In genomic region chr17:38798614-38799500, GRCh38 we compare ENCODE assay signal across 1 cellular context.
TF ChIP-seq lines count a peak whose summit lies in the region.

No MANE protein-coding gene starts in this region.

TF ChIP-seq in HepG2, 621 proteins besides CTCF, POLR2A, EP300 and RAD21 (continues in another document):
- TF ChIP-seq ZNF441 (CRISPR knock-in tag; IDR thresholded peaks at IDR 0.05; ENCODE audit: borderline replicate concordance) (peak; percentile 76; the same call in 1 of the 2 replicates), ZNF431 (CRISPR knock-in tag; IDR thresholded peaks at IDR 0.05; ENCODE audit: borderline replicate concordance, low read depth) (peak; percentile 65), NCOA2 (CRISPR knock-in tag; IDR thresholded peaks at IDR 0.05) (0 out of 2 replicates have a peak, but pooled peaks have one; percentile 4), ZNF780A (CRISPR knock-in tag; IDR thresholded peaks at IDR 0.05) (no peak), CHCHD3 (CRISPR knock-in tag; IDR thresholded peaks at IDR 0.05) (0 out of 2 replicates have a peak, but pooled peaks have one; percentile 84), ZNF614 (CRISPR knock-in tag; IDR thresholded peaks at IDR 0.05; ENCODE audit: borderline replicate concordance) (0 out of 2 replicates have a peak, but pooled peaks have one; percentile 77), GABPB1 (CRISPR knock-in tag; IDR thresholded peaks at IDR 0.05) (peak; percentile 62; the same call in 1 of the 2 replicates), ZNF563 (CRISPR knock-in tag; IDR thresholded peaks at IDR 0.05) (no peak), ZNF282 (IDR thresholded peaks at IDR 0.05; ENCODE audit: partially characterized antibody) (no peak), DZIP1 (CRISPR knock-in tag; IDR thresholded peaks at IDR 0.05) (peak; percentile 35; the same call in 1 of the 2 replicates), NR2F6 (IDR thresholded peaks at IDR 0.05) (no peak), NR2F6 (CRISPR knock-in tag; IDR thresholded peaks at IDR 0.05) (peak; percentile 30; the same call in 1 of the 2 replicates), ZNF333 (CRISPR knock-in tag; IDR thresholded peaks at IDR 0.05; ENCODE audit: borderline replicate concordance) (peak; percentile 85), ZSCAN25 (CRISPR knock-in tag; IDR thresholded peaks at IDR 0.05) (peak; percentile 58; the same call in 1 of the 2 replicates), ZNF280B (CRISPR knock-in tag; IDR thresholded peaks at IDR 0.05; ENCODE audit: borderline replicate concordance) (peak; percentile 93; the same call in 1 of the 2 replicates), SALL2 (CRISPR knock-in tag; IDR thresholded peaks at IDR 0.05) (no peak), KDM4B (CRISPR knock-in tag; IDR thresholded peaks at IDR 0.05) (peak; percentile 20; the same call in 1 of the 2 replicates), ATF1 (CRISPR knock-in tag; IDR thresholded peaks at IDR 0.05) (no peak), HDAC2 (CRISPR knock-in tag; IDR thresholded peaks at IDR 0.05) (peak; percentile 16; the same call in 1 of the 2 replicates), MXI1 (IDR thresholded peaks at IDR 0.05; ENCODE audit: borderline replicate concordance, low read depth, low read length) (peak; percentile 52; the same call in 1 of the 3 replicates), ZNF605 (CRISPR knock-in tag; IDR thresholded peaks at IDR 0.05) (0 out of 2 replicates have a peak, but pooled peaks have one; percentile 35), CBFB (CRISPR knock-in tag; IDR thresholded peaks at IDR 0.05) (peak; percentile 54; the same call in 1 of the 2 replicates), ZNF556 (CRISPR knock-in tag; IDR thresholded peaks at IDR 0.05; ENCODE audit: borderline replicate concordance) (no peak), DNMT3B (CRISPR knock-in tag; conservative IDR thresholded peaks at IDR 0.05) (0 out of 2 replicates have a peak, but pooled peaks have one; percentile 42), FOXJ3 (CRISPR knock-in tag; IDR thresholded peaks at IDR 0.05; ENCODE audit: borderline replicate concordance) (no peak), ZFYVE20 (CRISPR knock-in tag; IDR thresholded peaks at IDR 0.05; ENCODE audit: borderline replicate concordance, low read depth) (peak; percentile 73; the same call in 1 of the 2 replicates), ZBTB40 (IDR thresholded peaks at IDR 0.05) (no peak), ZBTB40 (CRISPR knock-in tag; IDR thresholded peaks at IDR 0.05) (peak; percentile 56; the same call in 1 of the 2 replicates), ZXDC (CRISPR knock-in tag; IDR thresholded peaks at IDR 0.05) (peak; percentile 30; the same call in 1 of the 2 replicates), ZNF580 (CRISPR knock-in tag; IDR thresholded peaks at IDR 0.05; ENCODE audit: borderline replicate concordance, low read depth) (peak; percentile 66; the same call in 1 of the 2 replicates), KLF9 (CRISPR knock-in tag; IDR thresholded peaks at IDR 0.05; ENCODE audit: low read depth) (no peak)
- TF ChIP-seq, protein P1, sequence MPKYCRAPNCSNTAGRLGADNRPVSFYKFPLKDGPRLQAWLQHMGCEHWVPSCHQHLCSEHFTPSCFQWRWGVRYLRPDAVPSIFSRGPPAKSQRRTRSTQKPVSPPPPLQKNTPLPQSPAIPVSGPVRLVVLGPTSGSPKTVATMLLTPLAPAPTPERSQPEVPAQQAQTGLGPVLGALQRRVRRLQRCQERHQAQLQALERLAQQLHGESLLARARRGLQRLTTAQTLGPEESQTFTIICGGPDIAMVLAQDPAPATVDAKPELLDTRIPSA (CRISPR knock-in tag; IDR thresholded peaks at IDR 0.05; ENCODE audit: borderline replicate concordance) = peak; percentile 76; the same call in 1 of the 2 replicates
- TF ChIP-seq, protein P2, sequence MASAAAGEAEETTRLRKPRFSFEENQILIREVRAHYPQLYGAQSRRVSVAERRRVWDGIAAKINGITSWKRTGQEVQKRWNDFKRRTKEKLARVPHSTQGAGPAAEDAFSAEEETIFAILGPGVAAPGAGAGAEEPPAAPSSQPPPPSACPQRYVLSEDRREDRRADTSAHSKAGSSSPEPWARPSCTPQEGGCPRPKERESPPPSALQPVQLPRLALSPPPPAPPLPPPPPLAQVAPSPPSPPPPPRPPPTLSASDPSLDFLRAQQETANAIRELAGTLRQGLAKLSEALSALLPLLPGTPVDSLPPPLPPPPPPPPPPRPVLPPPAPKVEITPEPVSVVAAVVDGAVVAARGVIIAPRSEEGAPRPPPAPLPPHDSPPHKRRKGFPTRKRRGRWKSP (CRISPR knock-in tag; IDR thresholded peaks at IDR 0.05) = peak; percentile 62; the same call in 1 of the 2 replicates
- TF ChIP-seq, protein P3, sequence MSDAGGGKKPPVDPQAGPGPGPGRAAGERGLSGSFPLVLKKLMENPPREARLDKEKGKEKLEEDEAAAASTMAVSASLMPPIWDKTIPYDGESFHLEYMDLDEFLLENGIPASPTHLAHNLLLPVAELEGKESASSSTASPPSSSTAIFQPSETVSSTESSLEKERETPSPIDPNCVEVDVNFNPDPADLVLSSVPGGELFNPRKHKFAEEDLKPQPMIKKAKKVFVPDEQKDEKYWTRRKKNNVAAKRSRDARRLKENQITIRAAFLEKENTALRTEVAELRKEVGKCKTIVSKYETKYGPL (CRISPR knock-in tag; IDR thresholded peaks at IDR 0.05) = no peak
- TF ChIP-seq, protein P4, sequence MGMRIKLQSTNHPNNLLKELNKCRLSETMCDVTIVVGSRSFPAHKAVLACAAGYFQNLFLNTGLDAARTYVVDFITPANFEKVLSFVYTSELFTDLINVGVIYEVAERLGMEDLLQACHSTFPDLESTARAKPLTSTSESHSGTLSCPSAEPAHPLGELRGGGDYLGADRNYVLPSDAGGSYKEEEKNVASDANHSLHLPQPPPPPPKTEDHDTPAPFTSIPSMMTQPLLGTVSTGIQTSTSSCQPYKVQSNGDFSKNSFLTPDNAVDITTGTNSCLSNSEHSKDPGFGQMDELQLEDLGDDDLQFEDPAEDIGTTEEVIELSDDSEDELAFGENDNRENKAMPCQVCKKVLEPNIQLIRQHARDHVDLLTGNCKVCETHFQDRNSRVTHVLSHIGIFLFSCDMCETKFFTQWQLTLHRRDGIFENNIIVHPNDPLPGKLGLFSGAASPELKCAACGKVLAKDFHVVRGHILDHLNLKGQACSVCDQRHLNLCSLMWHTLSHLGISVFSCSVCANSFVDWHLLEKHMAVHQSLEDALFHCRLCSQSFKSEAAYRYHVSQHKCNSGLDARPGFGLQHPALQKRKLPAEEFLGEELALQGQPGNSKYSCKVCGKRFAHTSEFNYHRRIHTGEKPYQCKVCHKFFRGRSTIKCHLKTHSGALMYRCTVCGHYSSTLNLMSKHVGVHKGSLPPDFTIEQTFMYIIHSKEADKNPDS (CRISPR knock-in tag; IDR thresholded peaks at IDR 0.05) = 0 out of 2 replicates have a peak, but pooled peaks have one; percentile 34
